Comparison of ENCODE assay signal across 10 cellular contexts in the genomic region with DNA sequence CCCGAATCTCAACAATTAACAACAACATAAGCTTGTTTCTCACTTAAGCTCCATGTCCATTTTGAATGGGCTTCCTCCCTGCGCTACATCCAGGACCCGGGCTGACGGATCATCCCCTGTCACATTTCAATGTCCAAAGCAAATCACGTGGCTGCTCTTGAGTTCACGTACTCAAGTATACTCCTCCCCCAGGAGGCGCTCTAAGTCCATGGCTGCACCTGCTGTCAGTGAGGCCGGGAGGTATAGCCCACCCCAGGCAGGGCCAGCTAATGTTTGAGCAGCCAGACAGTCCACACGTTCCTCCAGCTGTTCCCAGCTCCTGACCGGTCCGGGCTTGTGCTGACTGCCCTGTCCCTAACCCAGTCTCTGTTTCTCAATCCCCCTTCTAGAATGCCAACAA.
DNase-seq lines count a peak whose midpoint lies in the region; ATAC-seq lines count a peak whose summit lies in the region.
"Had no signal": no experiment of that assay in that cellular context is flagged by ENCODE, and none has a peak within 500 bp of the region (broad histone marks: within the 10 kb centered on the region; RNA-seq: fewer than 3 reads in every experiment).

No MANE protein-coding gene starts in this region.

- H3K18ac ChIP-seq in mesenchymal stem cell (ENCODE audit: low read depth in 1 of 2, low read length in 2 of 2): no peak overlapping the region

- no peak overlapping the region for H3K4me3 Mint-ChIP-seq in activated CD8-positive, alpha-beta memory T cell treated with anti-CD3 and anti-CD28 coated beads, Interleukin-2, amount 10 ng/mL, durations not matched to agents 7 days and 5 days
- no peak overlapping the region for H3K4me3 Mint-ChIP-seq in activated T-cell treated with anti-CD3 and anti-CD28 coated beads, Interleukin-2, amount 50 U/mL, for 4 hours
- H3K4me3 Mint-ChIP-seq: activated B cell treated with CpG ODN at 0.5 μM for 24 hours; CD4-positive, alpha-beta T cell had no signal

- H3K14ac ChIP-seq in mesenchymal stem cell (ENCODE audit: low read length in 2 of 2): no peak overlapping the region

- 21% methylated on average over 11 of the region's 11 CpGs for WGBS in mesenchymal stem cell

- H2BK12ac ChIP-seq in mesenchymal stem cell (ENCODE audit: low read length in 2 of 2): no peak overlapping the region

- no peak overlapping the region for H4K91ac ChIP-seq in mesenchymal stem cell (ENCODE audit: low read length)

- H3K27ac ChIP-seq in mesenchymal stem cell (ENCODE audit: low read length, poor library complexity, severe bottlenecking) (no peak overlapping the region), caudate nucleus (ENCODE audit: low read depth, low read length) (no peak overlapping the region)

- no peak overlapping the region for H2BK15ac ChIP-seq in mesenchymal stem cell (ENCODE audit: low read depth, poor library complexity, severe bottlenecking)

- H3K4me2 ChIP-seq in mesenchymal stem cell (ENCODE audit: low read length, poor library complexity, severe bottlenecking): no peak overlapping the region

- H2BK5ac ChIP-seq in mesenchymal stem cell (ENCODE audit: low read depth, low read length, poor library complexity, severe bottlenecking): no peak overlapping the region

- H3K9me3 ChIP-seq in mesenchymal stem cell (ENCODE audit: control insufficient read depth, low read length): no peaks in the 10 kb centered on the region

- no peak overlapping the region for H2AK5ac ChIP-seq in mesenchymal stem cell (ENCODE audit: low read length, severe bottlenecking)

- CTCF ChIA-PET in activated CD8-positive, alpha-beta memory T cell treated with anti-CD3 and anti-CD28 coated beads, Interleukin-2, amount 10 ng/mL, durations not matched to agents 7 days and 5 days (lab: Charles Lee): interaction anchor here (0.8 to 3.7 kb wide), 7 partner anchors 10 to 246 kb away, joined by 3 to 15 read pairs (median 3); no protein-coding TSS in a partner anchor

- no peaks in the 10 kb centered on the region for H3K4me1 Mint-ChIP-seq in activated CD8-positive, alpha-beta memory T cell treated with anti-CD3 and anti-CD28 coated beads, Interleukin-2, amount 10 ng/mL, durations not matched to agents 7 days and 5 days
- no peaks in the 10 kb centered on the region for H3K4me1 Mint-ChIP-seq in activated T-cell treated with anti-CD3 and anti-CD28 coated beads, Interleukin-2, amount 50 U/mL, for 4 hours (ENCODE audit: low read depth)
- H3K4me1 Mint-ChIP-seq: activated B cell treated with CpG ODN at 0.5 μM for 24 hours had no signal

- no peak overlapping the region for H3K23ac ChIP-seq in mesenchymal stem cell (ENCODE audit: low read length in 2 of 2)

- H2BK120ac ChIP-seq in mesenchymal stem cell (ENCODE audit: low read depth, low read length): no peak overlapping the region

- no peak overlapping the region for H3K27ac Mint-ChIP-seq in activated CD8-positive, alpha-beta memory T cell treated with anti-CD3 and anti-CD28 coated beads, Interleukin-2, amount 10 ng/mL, durations not matched to agents 7 days and 5 days
- H3K27ac Mint-ChIP-seq: activated B cell treated with CpG ODN at 0.5 μM for 24 hours; CD4-positive, alpha-beta T cell had no signal

- peaks cover 0 to 34% of the 10 kb centered on the region in 2 experiments for H3K27me3 ChIP-seq in mesenchymal stem cell (ENCODE audit: control insufficient read depth in 1 of 2, insufficient read depth in 1 of 2, low read length in 2 of 2)

- ATAC-seq in activated CD8-positive, alpha-beta memory T cell treated with anti-CD3 and anti-CD28 coated beads, Interleukin-2, amount 10 ng/mL, durations not matched to agents 7 days and 5 days: peak; percentile 64
- ATAC-seq in activated T-cell treated with anti-CD3 and anti-CD28 coated beads, Interleukin-2, amount 50 U/mL, for 4 hours: peak; percentile 38 to 62
- no peak for ATAC-seq in HG02970 (IDR thresholded peaks at IDR 0.05; ENCODE audit: low FRiP score, unreplicated experiment)

- no peak overlapping the region for H4K8ac ChIP-seq in mesenchymal stem cell (ENCODE audit: low read length)

- H2AFZ ChIP-seq in mesenchymal stem cell (ENCODE audit: low read depth, low read length): no peak overlapping the region

- no peak overlapping the region for H3K9ac ChIP-seq in mesenchymal stem cell (ENCODE audit: low read length)

- H3K36me3 ChIP-seq in mesenchymal stem cell (ENCODE audit: control insufficient read depth in 1 of 2, insufficient read depth in 2 of 2, low read depth in 1 of 2, low read length in 2 of 2): no peaks in the 10 kb centered on the region

- peak; percentile 66 for DNase-seq in activated CD8-positive, alpha-beta memory T cell treated with anti-CD3 and anti-CD28 coated beads, Interleukin-2, amount 10 ng/mL, durations not matched to agents 7 days and 5 days
- DNase-seq in activated CD8-positive, alpha-beta memory T cell treated with anti-CD3 and anti-CD28 coated beads for 24 hours: no peak
- peak; percentile 73 for DNase-seq in NCI-H2107 (lab: John Stamatoyannopoulos, UW)
- DNase-seq in activated T-cell treated with anti-CD3 and anti-CD28 coated beads, Interleukin-2, amount 50 U/mL, for 4 hours: no peak
- peak; percentile 12 for DNase-seq in mesenchymal stem cell
- no peak for DNase-seq in caudate nucleus (lab: John Stamatoyannopoulos, UW)
- DNase-seq in T-helper 9 cell: no peak
- DNase-seq: activated B cell treated with CpG ODN at 0.5 μM for 24 hours had no signal

- peaks cover 36% of the 10 kb centered on the region for H3K27me3 Mint-ChIP-seq in activated CD8-positive, alpha-beta memory T cell treated with anti-CD3 and anti-CD28 coated beads, Interleukin-2, amount 10 ng/mL, durations not matched to agents 7 days and 5 days
- peaks cover 25% of the 10 kb centered on the region for H3K27me3 Mint-ChIP-seq in activated T-cell treated with anti-CD3 and anti-CD28 coated beads, Interleukin-2, amount 50 U/mL, for 4 hours (ENCODE audit: low read depth)

- no peak overlapping the region for H3K4ac ChIP-seq in mesenchymal stem cell (ENCODE audit: low read depth in 1 of 2, low read length in 2 of 2)

- no peaks in the 10 kb centered on the region for H3K79me1 ChIP-seq in mesenchymal stem cell (replicated peaks; ENCODE audit: low read length, poor library complexity, severe bottlenecking)

- H3K4me3 ChIP-seq in mesenchymal stem cell (ENCODE audit: insufficient read depth in 1 of 2, low read depth in 1 of 2, low read length in 2 of 2): no peak overlapping the region

- no peaks in the 10 kb centered on the region for H3K4me1 ChIP-seq in mesenchymal stem cell (ENCODE audit: control insufficient read depth, insufficient read depth, low read depth, low read length)

- no peaks in the 10 kb centered on the region for H3K36me3 Mint-ChIP-seq in activated CD8-positive, alpha-beta memory T cell treated with anti-CD3 and anti-CD28 coated beads, Interleukin-2, amount 10 ng/mL, durations not matched to agents 7 days and 5 days
- no peaks in the 10 kb centered on the region for H3K36me3 Mint-ChIP-seq in activated T-cell treated with anti-CD3 and anti-CD28 coated beads, Interleukin-2, amount 50 U/mL, for 4 hours (ENCODE audit: insufficient read depth)

- H3K9me3 Mint-ChIP-seq in activated CD8-positive, alpha-beta memory T cell treated with anti-CD3 and anti-CD28 coated beads, Interleukin-2, amount 10 ng/mL, durations not matched to agents 7 days and 5 days (ENCODE audit: low read depth): no peaks in the 10 kb centered on the region
- H3K9me3 Mint-ChIP-seq in activated T-cell treated with anti-CD3 and anti-CD28 coated beads, Interleukin-2, amount 50 U/mL, for 4 hours: no peaks in the 10 kb centered on the region
- H3K9me3 Mint-ChIP-seq: activated B cell treated with CpG ODN at 0.5 μM for 24 hours; CD4-positive, alpha-beta T cell had no signal

Comparison
In these comparisons a context has a peak if more than half of its experiments do, and no peak if none do; other contexts are left out.
1. DNase-seq: peak in activated CD8-positive, alpha-beta memory T cell treated with anti-CD3 and anti-CD28 coated beads, Interleukin-2, amount 10 ng/mL, durations not matched to agents 7 days and 5 days (single experiment), NCI-H2107 (single experiment) and mesenchymal stem cell (single experiment); none in activated CD8-positive, alpha-beta memory T cell treated with anti-CD3 and anti-CD28 coated beads for 24 hours (single experiment), activated T-cell treated with anti-CD3 and anti-CD28 coated beads, Interleukin-2, amount 50 U/mL, for 4 hours (single experiment), caudate nucleus (0 of 61) and T-helper 9 cell (single experiment).